In the genomic region with DNA sequence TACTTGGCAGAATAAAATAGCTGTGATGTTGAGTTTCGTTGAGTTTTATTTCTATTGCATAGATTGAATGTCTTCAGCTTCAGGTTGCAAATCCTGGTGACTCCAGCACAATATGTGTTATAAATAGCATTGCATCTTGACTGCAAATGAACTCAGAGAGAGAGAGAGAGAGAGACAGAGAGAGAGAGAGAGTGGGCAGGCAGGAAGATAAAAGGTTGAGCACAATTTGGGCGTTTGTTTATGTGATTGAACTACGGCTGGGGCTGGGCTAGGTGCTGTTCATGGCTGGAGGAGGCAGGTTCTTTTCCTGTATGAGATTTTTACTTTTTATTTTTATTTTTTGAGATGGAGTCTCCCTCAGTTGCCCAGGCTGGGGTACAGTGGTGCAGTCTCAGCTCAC, we compare ENCODE assay signal across 22 cellular contexts.
DNase-seq lines count a peak whose midpoint lies in the region; ATAC-seq, FAIRE-seq and TF ChIP-seq lines count a peak whose summit lies in the region.
"Had no signal": no experiment of that assay in that cellular context is flagged by ENCODE, and none has a peak within 500 bp of the region (broad histone marks: within the 10 kb centered on the region; RNA-seq: fewer than 3 reads in every experiment).

No MANE protein-coding gene starts in this region.

- peaks cover 2% of the 10 kb centered on the region for H3K36me3 Mint-ChIP-seq in nephron progenitor cell (ENCODE audit: low read depth)

- peaks cover 35% of the 10 kb centered on the region for H3K9me3 Mint-ChIP-seq in nephron progenitor cell

- WGBS in tibial nerve, 2 donors = 49 to 53% methylated on average over 3 of the region's 3 CpGs

- H3K27me3 Mint-ChIP-seq in nephron progenitor cell (ENCODE audit: low read depth, poor library complexity) = no peaks in the 10 kb centered on the region
- H3K27me3 Mint-ChIP-seq: CD4-positive, alpha-beta T cell had no signal

- no peak for FAIRE-seq in GM19239 (lab: Jason Lieb, UNC)
- FAIRE-seq: A549, GM12892, GM18507, HTR-8/SVneo had no signal

- no peak for TF ChIP-seq EP300 in tibial nerve (IDR thresholded peaks at IDR 0.05)

- intact Hi-C loops in Right ventricle myocardium inferior (cut with DNase I) = no loop called here
- intact Hi-C loops in cardiac septum (cut with DNase I) = no loop called here
- intact Hi-C loops in left ventricle myocardium superior (cut with micrococcal nuclease) = no loop called here

- peak overlapping the region; percentile 40 for H3K27ac Mint-ChIP-seq in nephron progenitor cell
- H3K27ac Mint-ChIP-seq: CD4-positive, alpha-beta T cell had no signal

- no peaks in the 10 kb centered on the region for H3K4me1 ChIP-seq in right atrium auricular region
- peaks cover 0 to 6% (median 0%) of the 10 kb centered on the region in 4 donors for H3K4me1 ChIP-seq in tibial nerve
- H3K4me1 ChIP-seq: A549 had no signal

- peaks cover 4% of the 10 kb centered on the region for H3K4me1 Mint-ChIP-seq in nephron progenitor cell

- H3K36me3 ChIP-seq in right atrium auricular region = no peaks in the 10 kb centered on the region
- H3K36me3 ChIP-seq in tibial nerve = no peaks in the 10 kb centered on the region

- H3K4me3 Mint-ChIP-seq in nephron progenitor cell = no peak overlapping the region
- H3K4me3 Mint-ChIP-seq: CD4-positive, alpha-beta T cell had no signal

- H3K27ac ChIP-seq in right atrium auricular region = no peak overlapping the region
- peak overlapping the region in 3 of 4 donors; percentile 14 to 78 (median 53) for H3K27ac ChIP-seq in tibial nerve
- H3K27ac ChIP-seq: 22Rv1, A549, C4-2B, GM23248 had no signal

- TF ChIP-seq CTCF in right atrium auricular region (IDR thresholded peaks at IDR 0.05) = no peak
- no peak for TF ChIP-seq CTCF in nephron progenitor cell (IDR thresholded peaks at IDR 0.05)
- no peak for TF ChIP-seq CTCF in tibial nerve (IDR thresholded peaks at IDR 0.05)

- no peaks in the 10 kb centered on the region for H3K27me3 ChIP-seq in right atrium auricular region
- no peaks in the 10 kb centered on the region for H3K27me3 ChIP-seq in tibial nerve

- no peak for DNase-seq in Right ventricle myocardium inferior (ENCODE audit: missing footprints)
- DNase-seq in cardiac septum (ENCODE audit: low spot score) = no peak
- DNase-seq in left ventricle myocardium superior = no peak
- DNase-seq in right atrium auricular region (ENCODE audit: low spot score) = no peak
- DNase-seq in nephron progenitor cell = no peak
- no peak for DNase-seq in tibial nerve (ENCODE audit: low spot score in 2 of 2)
- DNase-seq in GM19239 (ENCODE audit: insufficient read length, low spot score) = no peak
- DNase-seq in activated CD8-positive, alpha-beta memory T cell treated with anti-CD3 and anti-CD28 coated beads for 24 hours = no peak
- DNase-seq: AML-193; CD4-positive, alpha-beta T cell; DMS153; DMS79; GDM1; GM23248; HCEC 1CT; IMR-90 had no signal

- ATAC-seq in Right ventricle myocardium inferior (peak; percentile 39), left ventricle myocardium superior (peak; percentile 85)
- ATAC-seq: A549 had no signal

- H3K9me3 ChIP-seq in right atrium auricular region (no peaks in the 10 kb centered on the region), tibial nerve (peaks cover 0 to 8% (median 0%) of the 10 kb centered on the region in 4 donors)

- H3K4me3 ChIP-seq in right atrium auricular region (no peak overlapping the region), tibial nerve (no peak overlapping the region)
- H3K4me3 ChIP-seq: A549, GM23248 had no signal

- no peak for TF ChIP-seq POLR2A in tibial nerve (IDR thresholded peaks at IDR 0.05)

Comparison
In these comparisons a context has a peak if more than half of its experiments do, and no peak if none do; other contexts are left out.
1. H3K27ac ChIP-seq: peak in tibial nerve (3 of 4); none in right atrium auricular region (0 of 2).